Comparison of ENCODE assay signal across 17 cellular contexts in the genomic region with DNA sequence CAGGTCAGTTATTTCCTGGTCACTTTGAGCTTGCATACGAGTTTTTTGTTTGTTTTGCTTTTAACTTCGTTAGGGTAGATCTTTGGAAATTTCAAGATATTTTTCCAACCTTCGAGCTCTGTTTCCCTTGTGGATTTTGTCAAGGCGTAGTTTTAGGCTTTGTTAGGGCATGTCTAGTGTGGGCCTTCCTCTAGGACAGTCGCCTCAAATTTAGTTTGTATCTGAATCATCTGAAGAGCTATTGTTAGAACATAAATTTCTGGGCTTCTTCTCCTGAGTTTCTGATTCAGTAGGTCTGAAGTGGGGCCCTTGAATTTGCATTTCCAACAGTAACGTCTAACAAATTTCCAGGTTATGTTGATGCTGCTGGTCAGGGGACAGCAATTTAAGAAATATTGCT. TPM values are rescaled to one million over a fixed set of nuclear protein-coding genes. Genes with fewer than 3 reads are reported as not detected.
DNase-seq lines count a peak whose midpoint lies in the region; ATAC-seq, FAIRE-seq and TF ChIP-seq lines count a peak whose summit lies in the region.
"Had no signal": no experiment of that assay in that cellular context is flagged by ENCODE, and none has a peak within 500 bp of the region (broad histone marks: within the 10 kb centered on the region; RNA-seq: fewer than 3 reads in every experiment).

No MANE protein-coding gene starts in this region.

- POLR2A ChIA-PET in MCF 10A (lab: Yijun Ruan, JAX), result interaction anchor here (1.0 to 1.5 kb wide), 3 partner anchors 9 to 15 kb away, joined by 3 to 5 read pairs (median 3); no protein-coding TSS in a partner anchor
- POLR2A ChIA-PET in naive thymus-derived CD8-positive, alpha-beta T cell (lab: Charles Lee), result no interaction called here

- H3K27ac Mint-ChIP-seq in MCF 10A (ENCODE audit: low read depth, unreplicated experiment) (no peak overlapping the region), type B pancreatic cell (peak overlapping the region; percentile 2)
- no peak overlapping the region for H3K27ac Mint-ChIP-seq in naive thymus-derived CD8-positive, alpha-beta T cell
- H3K27ac Mint-ChIP-seq: CD4-positive, alpha-beta T cell had no signal

- BruUV-seq in mammary epithelial cell (replicated peaks; lab: Mats Ljungman, UMichigan) (no TSS peak), MCF 10A (replicated peaks; lab: Mats Ljungman, UMichigan) (no TSS peak)

- H3K36me3 ChIP-seq in mammary epithelial cell (ENCODE audit: insufficient read depth, low read length) (no peaks in the 10 kb centered on the region), bronchial epithelial cell (ENCODE audit: control insufficient read depth, insufficient read depth, low read length) (no peaks in the 10 kb centered on the region), keratinocyte (ENCODE audit: control insufficient read depth in 2 of 2, extremely low read depth in 1 of 2, insufficient read depth in 2 of 2, low read length in 2 of 2) (no peaks in the 10 kb centered on the region)
- H3K36me3 ChIP-seq: HAP-1 had no signal

- no peaks in the 10 kb centered on the region for H3K79me2 ChIP-seq in mammary epithelial cell (ENCODE audit: insufficient read depth, low read length)
- H3K79me2 ChIP-seq in keratinocyte (ENCODE audit: control insufficient read depth, insufficient read depth, low read length), result no peaks in the 10 kb centered on the region

- H3K9me1 ChIP-seq in keratinocyte (ENCODE audit: control insufficient read depth, extremely low read depth, insufficient read depth, low read length), result no peaks in the 10 kb centered on the region

- ATAC-seq in HG02885 (IDR thresholded peaks at IDR 0.05; ENCODE audit: poor library complexity, unreplicated experiment) (no peak), HG03135 (IDR thresholded peaks at IDR 0.05; ENCODE audit: unreplicated experiment) (no peak)
- ATAC-seq in naive thymus-derived CD8-positive, alpha-beta T cell, result no peak
- ATAC-seq: A549, GM12878 had no signal

- no peak overlapping the region for H3K9ac ChIP-seq in mammary epithelial cell (ENCODE audit: insufficient read depth, low read length)
- H3K9ac ChIP-seq in keratinocyte (ENCODE audit: control insufficient read depth, extremely low read depth, insufficient read depth, low read length), result no peak overlapping the region

- no peaks in the 10 kb centered on the region for H3K4me1 Mint-ChIP-seq in MCF 10A (ENCODE audit: insufficient read depth, unreplicated experiment)
- H3K4me1 Mint-ChIP-seq in type B pancreatic cell (ENCODE audit: unreplicated experiment), result peaks cover 10% of the 10 kb centered on the region
- H3K4me1 Mint-ChIP-seq in naive thymus-derived CD8-positive, alpha-beta T cell, result peaks cover 0 to 3% (median 0%) of the 10 kb centered on the region in 4 donors

- H4K20me1 ChIP-seq in mammary epithelial cell (ENCODE audit: insufficient read depth, low read length) (no peaks in the 10 kb centered on the region), keratinocyte (ENCODE audit: control insufficient read depth, extremely low read depth, insufficient read depth, low read length) (no peaks in the 10 kb centered on the region)

- TF ChIP-seq CTCF in mammary epithelial cell (conservative IDR thresholded peaks at IDR 0.05 in 1 of 2, IDR thresholded peaks at IDR 0.05 in 1 of 2; ENCODE audit: extremely low read depth in 1 of 2, insufficient read depth in 1 of 2, low read depth in 1 of 2, low read length in 2 of 2) (no peak), MCF 10A (IDR thresholded peaks at IDR 0.05; ENCODE audit: unreplicated experiment) (no peak), bronchial epithelial cell (IDR thresholded peaks at IDR 0.05; ENCODE audit: insufficient read depth, low read length, severe bottlenecking) (no peak), keratinocyte (optimal IDR thresholded peaks at IDR 0.05 in 1 of 3, IDR thresholded peaks at IDR 0.05 in 1 of 3, conservative IDR thresholded peaks at IDR 0.05 in 1 of 3; ENCODE audit: extremely low read depth in 1 of 3, insufficient read depth in 2 of 3, low read length in 3 of 3) (no peak), type B pancreatic cell (conservative IDR thresholded peaks at IDR 0.05) (no peak)

- intact Hi-C loops in mammary epithelial cell (cut with micrococcal nuclease) (no loop called here), MCF 10A (cut with micrococcal nuclease) (no loop called here)

- DNase-seq in mammary epithelial cell (no peak), MCF 10A (ENCODE audit: unreplicated experiment) (no peak), bronchial epithelial cell (ENCODE audit: low read depth) (peak; percentile 76), keratinocyte (ENCODE audit: low read depth, low spot score) (no peak), type B pancreatic cell (ENCODE audit: extremely low spot score, unreplicated experiment) (no peak)
- no peak for DNase-seq in naive thymus-derived CD8-positive, alpha-beta T cell
- DNase-seq: AML-193; CD4-positive, alpha-beta T cell; IMR-90 had no signal

- WGBS in mammary epithelial cell (ENCODE audit: low coverage, missing lambda C conversion rate), result 59% methylated on average over 6 of the region's 6 CpGs

- CTCF ChIA-PET in mammary epithelial cell (lab: Charles Lee; ENCODE audit: low non-redundant PET) (no interaction called here), MCF 10A (lab: Yijun Ruan, JAX) (interaction anchor here (0.7 to 1.3 kb wide), 3 partner anchors 41 to 403 kb away, joined by 3 read pairs; no protein-coding TSS in a partner anchor)

- H3K27ac ChIP-seq in mammary epithelial cell (ENCODE audit: insufficient read depth, low read depth, low read length), result no peak overlapping the region
- H3K27ac ChIP-seq in keratinocyte (ENCODE audit: control insufficient read depth, insufficient read depth, low read length), result no peak overlapping the region
- H3K27ac ChIP-seq: 22Rv1, C4-2B, HL-60 had no signal

- no peaks in the 10 kb centered on the region for H3K27me3 Mint-ChIP-seq in MCF 10A (ENCODE audit: insufficient read depth, unreplicated experiment)
- no peaks in the 10 kb centered on the region for H3K27me3 Mint-ChIP-seq in type B pancreatic cell
- H3K27me3 Mint-ChIP-seq in naive thymus-derived CD8-positive, alpha-beta T cell, result no peaks in the 10 kb centered on the region
- H3K27me3 Mint-ChIP-seq: CD4-positive, alpha-beta T cell had no signal

- dilution Hi-C loops in mammary epithelial cell (cut with HindIII; ENCODE audit: low sequenced_read_pairs) (no loop called here), keratinocyte (cut with MboI; ENCODE audit: extremely low pct_ligation_motif_present, low sequenced_read_pairs) (no loop called here)

- no peak overlapping the region for H3K4me2 ChIP-seq in mammary epithelial cell (ENCODE audit: insufficient read depth, low read depth, low read length)
- H3K4me2 ChIP-seq in keratinocyte (ENCODE audit: control insufficient read depth, extremely low read depth, insufficient read depth, low read depth, low read length), result peak overlapping the region; percentile 16
- H3K4me2 ChIP-seq: A549 had no signal

- peaks cover under 1% of the 10 kb centered on the region for H3K4me1 ChIP-seq in mammary epithelial cell (ENCODE audit: insufficient read depth, low read length)
- H3K4me1 ChIP-seq in keratinocyte (ENCODE audit: control insufficient read depth, extremely low read depth, insufficient read depth, low read length), result peaks cover 8% of the 10 kb centered on the region

- no peak overlapping the region for H3K4me3 ChIP-seq in mammary epithelial cell (replicated peaks in 1 of 3; ENCODE audit: insufficient read depth in 1 of 3, low read depth in 2 of 3, low read length in 3 of 3)
- no peak overlapping the region for H3K4me3 ChIP-seq in bronchial epithelial cell (ENCODE audit: low read depth, low read length)
- H3K4me3 ChIP-seq in keratinocyte (ENCODE audit: control insufficient read depth in 2 of 3, extremely low read depth in 1 of 3, insufficient read depth in 2 of 3, low read depth in 1 of 3, low read length in 3 of 3), result no peak overlapping the region
- H3K4me3 ChIP-seq: A549, GM12878, HAP-1 had no signal

- FAIRE-seq in bronchial epithelial cell (lab: Jason Lieb, UNC) (no peak), keratinocyte (lab: Jason Lieb, UNC) (peak; percentile 55)
- FAIRE-seq: A549, GM12878 had no signal

- peak overlapping the region; percentile 67 for H2AFZ ChIP-seq in mammary epithelial cell (ENCODE audit: low read depth, low read length)
- H2AFZ ChIP-seq in keratinocyte (ENCODE audit: control insufficient read depth, low read length), result peak overlapping the region; percentile 72

- H3K9me3 ChIP-seq in mammary epithelial cell (replicated peaks; ENCODE audit: insufficient read depth, low read length), result no peaks in the 10 kb centered on the region
- no peaks in the 10 kb centered on the region for H3K9me3 ChIP-seq in keratinocyte (ENCODE audit: control insufficient read depth, low read depth, low read length)
- H3K9me3 ChIP-seq: A549, HAP-1 had no signal

- H3K4me3 Mint-ChIP-seq in MCF 10A (ENCODE audit: unreplicated experiment), result no peak overlapping the region
- H3K4me3 Mint-ChIP-seq in type B pancreatic cell, result no peak overlapping the region
- H3K4me3 Mint-ChIP-seq in naive thymus-derived CD8-positive, alpha-beta T cell, result no peak overlapping the region
- H3K4me3 Mint-ChIP-seq: CD4-positive, alpha-beta T cell had no signal

- H3K27me3 ChIP-seq in mammary epithelial cell (ENCODE audit: insufficient read depth, low read length) (no peaks in the 10 kb centered on the region), bronchial epithelial cell (ENCODE audit: control insufficient read depth, insufficient read depth, low read length) (no peaks in the 10 kb centered on the region), keratinocyte (ENCODE audit: control insufficient read depth, extremely low read depth, insufficient read depth, low read length) (no peaks in the 10 kb centered on the region)

- no peaks in the 10 kb centered on the region for H3K36me3 Mint-ChIP-seq in MCF 10A (ENCODE audit: insufficient read depth, unreplicated experiment)
- H3K36me3 Mint-ChIP-seq in type B pancreatic cell, result no peaks in the 10 kb centered on the region
- no peaks in the 10 kb centered on the region for H3K36me3 Mint-ChIP-seq in naive thymus-derived CD8-positive, alpha-beta T cell

- no peaks in the 10 kb centered on the region for H3K9me3 Mint-ChIP-seq in MCF 10A (ENCODE audit: unreplicated experiment)
- peaks cover 3% of the 10 kb centered on the region for H3K9me3 Mint-ChIP-seq in type B pancreatic cell
- H3K9me3 Mint-ChIP-seq in naive thymus-derived CD8-positive, alpha-beta T cell, result no peaks in the 10 kb centered on the region
- H3K9me3 Mint-ChIP-seq: CD4-positive, alpha-beta T cell had no signal

- in situ Hi-C loops in mammary epithelial cell (cut with MboI; ENCODE audit: low sequenced_read_pairs in 2 of 2), result no loop called here

RNA-seq across cellular contexts. Expression of a gene that starts 48.8 kb away (rescaled TPM):
- total RNA-seq in mammary epithelial cell (1 to 10 TPM in 1 of 2 donors, under 1 TPM in 1; 0.45 to 3.0 TPM), MCF 10A (2022) (1.8 and 2.0 TPM in 2 replicates), bronchial epithelial cell (35.0 and 42.9 TPM in 2 replicates), type B pancreatic cell (ENCODE audit: low replicate concordance) (53.5 and 97.1 TPM in 2 replicates)
- polyA plus RNA-seq in mammary epithelial cell (1.7 TPM), keratinocyte (6.8 to 7.2 TPM (median 6.9 TPM) in 3 replicates)
- polyA minus RNA-seq in mammary epithelial cell (1.1 TPM), keratinocyte (9.4 to 13.8 TPM (median 11.7 TPM) in 3 replicates)
- 7.9 TPM for polyA plus RNA-seq in keratinocyte (2011; ENCODE audit: low read depth)
- polyA plus RNA-seq in keratinocyte (2011; cell fraction: cytosol; rRNA removed), result 4.2 and 5.2 TPM in 2 replicates
- polyA plus RNA-seq in keratinocyte (2011; cell fraction: nucleus; rRNA removed), result 7.4 and 7.7 TPM in 2 replicates
- polyA plus RNA-seq in keratinocyte (2012; ENCODE audit: low replicate concordance), result 6.4 and 11.4 TPM in 2 replicates
- polyA minus RNA-seq in keratinocyte (2011; cell fraction: cytosol; rRNA and poly(A)+ RNA removed), result 12.3 TPM
- polyA minus RNA-seq in keratinocyte (2011; cell fraction: nucleus; rRNA and poly(A)+ RNA removed), result 15.2 and 15.6 TPM in 2 replicates
- under 1 TPM; 0.49 to 0.88 TPM for total RNA-seq in naive thymus-derived CD8-positive, alpha-beta T cell
- polyA plus RNA-seq in naive thymus-derived CD8-positive, alpha-beta T cell, result under 1 TPM in 2 of 3 donors, not detected in 1; 0.05 to 0.37 TPM
